ENCODE assay signal across 28 cellular contexts in the genomic region with DNA sequence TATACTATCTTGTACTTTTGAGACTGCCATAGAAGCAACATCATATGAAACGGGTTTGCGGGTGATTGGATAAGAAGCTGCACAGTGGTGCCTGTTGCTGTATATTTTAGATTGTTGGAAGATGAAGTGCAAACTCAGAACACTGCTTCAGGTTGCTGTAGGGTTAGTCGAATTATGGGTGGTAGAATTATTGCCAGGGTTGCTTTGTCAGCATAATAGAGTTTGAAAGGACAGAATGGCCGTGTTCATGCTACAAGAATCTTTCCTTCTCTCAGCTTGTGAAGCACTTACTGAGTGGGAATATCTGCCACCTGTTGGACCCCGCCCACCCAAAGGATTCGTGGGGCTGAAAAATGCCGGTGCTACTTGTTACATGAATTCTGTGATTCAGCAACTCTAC.
"Had no signal": no experiment of that assay in that cellular context is flagged by ENCODE, and none has a peak within 500 bp of the region (broad histone marks: within the 10 kb centered on the region; RNA-seq: fewer than 3 reads in every experiment).

No MANE protein-coding gene starts in this region.

- H3K27me3 ChIP-seq: colonic mucosa, gastrocnemius medialis, suprapubic skin, transverse colon, upper lobe of right lung, uterus had no signal

- H3K9me3 Mint-ChIP-seq: dendritic cell treated with granulocyte-macrophage colony-stimulating factor and Interleukin-4, amounts not matched to agents 40 ng/mL and 50 ng/mL, for 4 days; memory B cell; nephron had no signal

- H3K9me3 ChIP-seq: colonic mucosa, gastrocnemius medialis, lower lobe of right lung, prostate gland, suprapubic skin, transverse colon, upper lobe of right lung, uterus had no signal

- FAIRE-seq: keratinocyte, small intestine had no signal

- H3K27ac Mint-ChIP-seq: dendritic cell treated with granulocyte-macrophage colony-stimulating factor and Interleukin-4, amounts not matched to agents 40 ng/mL and 50 ng/mL, for 4 days; endodermal cell; memory B cell; nephron had no signal

- H3K4me1 Mint-ChIP-seq: endodermal cell; memory B cell; naive B cell; nephron; stimulated activated naive CD8-positive, alpha-beta T cell treated with anti-CD3 and anti-CD28 coated beads, Interleukin-15, amount 100 ng/mL, for 72 hours had no signal

- H3K4me3 ChIP-seq: colonic mucosa, gastrocnemius medialis, lower lobe of right lung, prostate gland, suprapubic skin, transverse colon, upper lobe of right lung, uterus had no signal

- DNase-seq: colonic mucosa; effector CD8-positive, alpha-beta T cell; endodermal cell; foreskin fibroblast; gastrocnemius medialis; head of caudate nucleus; left ventricle myocardium superior; lower lobe of right lung; naive B cell; nucleus accumbens; right cardiac atrium; small intestine; stimulated activated CD4-positive, alpha-beta T cell treated with anti-CD3 and anti-CD28 coated beads, Interleukin-15, amount 100 ng/mL, for 24 hours; stimulated activated CD4-positive, alpha-beta T cell treated with anti-CD3 and anti-CD28 coated beads, Interleukin-4, amount 100 ng/mL, for 1 hour; stimulated activated CD8-positive, alpha-beta memory T cell treated with anti-CD3 and anti-CD28 coated beads, Interleukin-4, amount 100 ng/mL, for 48 hours; stimulated activated naive CD4-positive, alpha-beta T cell; stimulated activated naive CD8-positive, alpha-beta T cell treated with anti-CD3 and anti-CD28 coated beads, Interleukin-15, amount 100 ng/mL, for 72 hours; transverse colon; upper lobe of right lung; uterus had no signal

- H3K27ac ChIP-seq: colonic mucosa, epithelial cell of prostate, gastrocnemius medialis, lower lobe of right lung, prostate gland, suprapubic skin, transverse colon, upper lobe of right lung, uterus had no signal

- H3K27me3 Mint-ChIP-seq: dendritic cell treated with granulocyte-macrophage colony-stimulating factor and Interleukin-4, amounts not matched to agents 40 ng/mL and 50 ng/mL, for 4 days; memory B cell; naive B cell; stimulated activated naive CD8-positive, alpha-beta T cell treated with anti-CD3 and anti-CD28 coated beads, Interleukin-15, amount 100 ng/mL, for 72 hours had no signal

- H3K4me3 Mint-ChIP-seq: dendritic cell treated with granulocyte-macrophage colony-stimulating factor and Interleukin-4, amounts not matched to agents 40 ng/mL and 50 ng/mL, for 4 days; endodermal cell; memory B cell; naive B cell; nephron; stimulated activated naive CD8-positive, alpha-beta T cell treated with anti-CD3 and anti-CD28 coated beads, Interleukin-15, amount 100 ng/mL, for 72 hours had no signal

- ATAC-seq: esophagus mucosa; gastrocnemius medialis; left ventricle myocardium superior; lower lobe of right lung; right cardiac atrium; stimulated activated naive CD8-positive, alpha-beta T cell treated with anti-CD3 and anti-CD28 coated beads, Interleukin-15, amount 100 ng/mL, for 72 hours; upper lobe of right lung had no signal

- H3K36me3 ChIP-seq: colonic mucosa, prostate gland, uterus had no signal

- H3K4me1 ChIP-seq: colonic mucosa, gastrocnemius medialis, lower lobe of right lung, prostate gland, suprapubic skin, transverse colon, upper lobe of right lung, uterus had no signal
